In genomic region chr17:9020824-9021157, GRCh38 we compare ENCODE assay signal across 2 cellular contexts.
TF ChIP-seq lines count a peak whose summit lies in the region.

No MANE protein-coding gene starts in this region.

TF ChIP-seq in SK-N-SH, 30 proteins besides CTCF, POLR2A, EP300 and RAD21 (continued from another document):
- no peak for TF ChIP-seq REST (IDR thresholded peaks at IDR 0.05; ENCODE audit: low read depth, low read length)
- TF ChIP-seq TCF12 (IDR thresholded peaks at IDR 0.05): no peak
- TF ChIP-seq FOXM1 (IDR thresholded peaks at IDR 0.05; ENCODE audit: low read depth): no peak
- TF ChIP-seq USF2 (IDR thresholded peaks at IDR 0.05; ENCODE audit: borderline replicate concordance, low read depth, low read length): no peak
- no peak for TF ChIP-seq IRF3 (IDR thresholded peaks at IDR 0.05; ENCODE audit: low read depth, low read length)

TF ChIP-seq in SK-N-SH treated with all-trans-retinoic acid at 6 μM for 48 hours, 23 proteins besides CTCF, POLR2A, EP300 and RAD21:
- no peak for TF ChIP-seq ZC3H10 (CRISPR knock-in tag; IDR thresholded peaks at IDR 0.05)
